10 cellular contexts compared by ENCODE assay signal in genomic region chr13:81171065-81171647, GRCh38.
DNase-seq lines count a peak whose midpoint lies in the region; ATAC-seq, FAIRE-seq and TF ChIP-seq lines count a peak whose summit lies in the region.
"Had no signal": no experiment of that assay in that cellular context is flagged by ENCODE, and none has a peak within 500 bp of the region (broad histone marks: within the 10 kb centered on the region; RNA-seq: fewer than 3 reads in every experiment).

No MANE protein-coding gene starts in this region.

- H3K9me3 ChIP-seq in small intestine (ENCODE audit: control insufficient read depth, low read depth), result no peaks in the 10 kb centered on the region
- H3K9me3 ChIP-seq: SJCRH30 had no signal

- no peaks in the 10 kb centered on the region for H3K4me1 ChIP-seq in small intestine (ENCODE audit: control insufficient read depth in 2 of 2, insufficient read depth in 1 of 2, low read depth in 1 of 2, low read length in 1 of 2)
- H3K4me1 ChIP-seq: SJCRH30 had no signal

- DNase-seq in GM12864 (ENCODE audit: low read depth) (no peak), NCI-H82 (lab: John Stamatoyannopoulos, UW) (peak; percentile 63), erythroblast (lab: John Stamatoyannopoulos, UW) (peak; percentile 1 to 21), small intestine (peak; percentile 15)
- DNase-seq in effector memory CD8-positive, alpha-beta T cell, result no peak
- no peak for DNase-seq in activated T-cell treated with anti-CD3 and anti-CD28 coated beads, Interleukin-2, amount 50 U/mL, for 48 hours
- DNase-seq: naive B cell had no signal

- H3K4me3 ChIP-seq in GM12864 (ENCODE audit: low read depth, low read length) (no peak overlapping the region), small intestine (ENCODE audit: low read depth in 1 of 2, low read length in 2 of 2) (no peak overlapping the region)
- H3K4me3 ChIP-seq: SJCRH30 had no signal

- peaks cover 0 to 9% of the 10 kb centered on the region in 2 donors for H3K9me3 Mint-ChIP-seq in effector memory CD8-positive, alpha-beta T cell

- H3K27me3 Mint-ChIP-seq in effector memory CD8-positive, alpha-beta T cell, result no peaks in the 10 kb centered on the region
- H3K27me3 Mint-ChIP-seq: naive B cell had no signal

- WGBS in small intestine, 3 donors, result 19 to 27% (median 26%) methylated on average over 3 of the region's 3 CpGs

- no peak for TF ChIP-seq POLR2A in erythroblast (IDR thresholded peaks at IDR 0.05; ENCODE audit: low read length)

- no peak overlapping the region for H3K27ac Mint-ChIP-seq in effector memory CD8-positive, alpha-beta T cell
- H3K27ac Mint-ChIP-seq: naive B cell had no signal

- no peak overlapping the region for H3K27ac ChIP-seq in small intestine (ENCODE audit: low read depth in 1 of 2, low read length in 1 of 2)
- H3K27ac ChIP-seq: SJCRH30 had no signal

- H3K27me3 ChIP-seq in small intestine (ENCODE audit: control insufficient read depth in 2 of 2, insufficient read depth in 2 of 2, low read length in 2 of 2), result no peaks in the 10 kb centered on the region
- H3K27me3 ChIP-seq: SJCRH30 had no signal

- peak; percentile 18 for TF ChIP-seq CTCF in GM12864 (IDR thresholded peaks at IDR 0.05; ENCODE audit: low read depth, low read length, missing control alignments)

- H3K36me3 Mint-ChIP-seq in effector memory CD8-positive, alpha-beta T cell (ENCODE audit: insufficient read depth), result no peaks in the 10 kb centered on the region
- H3K36me3 Mint-ChIP-seq: naive B cell had no signal

- H3K36me3 ChIP-seq in small intestine (ENCODE audit: control insufficient read depth in 2 of 2, insufficient read depth in 2 of 2, low read length in 2 of 2), result no peaks in the 10 kb centered on the region
- H3K36me3 ChIP-seq: SJCRH30 had no signal

- ATAC-seq in HG02678 (IDR thresholded peaks at IDR 0.05; ENCODE audit: unreplicated experiment), result peak; percentile 68
- ATAC-seq in effector memory CD8-positive, alpha-beta T cell (replicated peaks), result no peak
- ATAC-seq in HG02884 (IDR thresholded peaks at IDR 0.05; ENCODE audit: unreplicated experiment), result no peak

- FAIRE-seq in small intestine (lab: Jason Lieb, UNC), result peak; percentile 74

- no peak overlapping the region for H3K4me3 Mint-ChIP-seq in effector memory CD8-positive, alpha-beta T cell
- H3K4me3 Mint-ChIP-seq: naive B cell had no signal

- no peaks in the 10 kb centered on the region for H3K4me1 Mint-ChIP-seq in effector memory CD8-positive, alpha-beta T cell (ENCODE audit: low read depth in 2 of 2)
- H3K4me1 Mint-ChIP-seq: naive B cell had no signal

Comparison
In these comparisons a context has a peak if more than half of its experiments do, and no peak if none do; other contexts are left out.
1. DNase-seq: peak in NCI-H82 (single experiment), erythroblast (2 of 2) and small intestine (single experiment); none in GM12864 (single experiment), effector memory CD8-positive, alpha-beta T cell (0 of 3) and activated T-cell treated with anti-CD3 and anti-CD28 coated beads, Interleukin-2, amount 50 U/mL, for 48 hours (0 of 2).